23 cellular contexts compared by ENCODE assay signal in genomic region chr19:45998834-45999233, GRCh38. TPM values are rescaled to one million over a fixed set of nuclear protein-coding genes. Genes with fewer than 3 reads are reported as not detected.
DNase-seq lines count a peak whose midpoint lies in the region; ATAC-seq and TF ChIP-seq lines count a peak whose summit lies in the region.
"Had no signal": no experiment of that assay in that cellular context is flagged by ENCODE, and none has a peak within 500 bp of the region (broad histone marks: within the 10 kb centered on the region; RNA-seq: fewer than 3 reads in every experiment).

No MANE protein-coding gene starts in this region.

- no peak for ATAC-seq in naive thymus-derived CD8-positive, alpha-beta T cell
- no peak for ATAC-seq in activated naive CD8-positive, alpha-beta T cell treated with anti-CD3 and anti-CD28 coated beads, Interleukin-2, amount 50 U/mL, for 24 hours
- ATAC-seq: SK-N-SH treated with all-trans-retinoic acid at 6 μM for 48 hours had no signal

- no peak overlapping the region for H3K4me3 ChIP-seq in HEK293 (ENCODE audit: low read depth, low read length)
- H3K4me3 ChIP-seq: PC-9 had no signal

- H3K36me3 Mint-ChIP-seq in brain, result peaks cover 10% of the 10 kb centered on the region
- peaks cover 0 to 20% (median 6%) of the 10 kb centered on the region in 3 donors for H3K36me3 Mint-ChIP-seq in naive thymus-derived CD8-positive, alpha-beta T cell
- H3K36me3 Mint-ChIP-seq in activated naive CD8-positive, alpha-beta T cell treated with anti-CD3 and anti-CD28 coated beads, Interleukin-2, amount 50 U/mL, for 24 hours (ENCODE audit: low read depth), result peaks cover 7% of the 10 kb centered on the region

- peaks cover 8% of the 10 kb centered on the region for H3K27me3 Mint-ChIP-seq in brain
- peaks cover 0 to 2% (median 0%) of the 10 kb centered on the region in 5 donors for H3K27me3 Mint-ChIP-seq in naive thymus-derived CD8-positive, alpha-beta T cell
- H3K27me3 Mint-ChIP-seq in activated naive CD8-positive, alpha-beta T cell treated with anti-CD3 and anti-CD28 coated beads, Interleukin-2, amount 50 U/mL, for 24 hours, result peaks cover 11% of the 10 kb centered on the region
- H3K27me3 Mint-ChIP-seq: CD4-positive, alpha-beta memory T cell had no signal

- DNase-seq in naive thymus-derived CD8-positive, alpha-beta T cell, result no peak
- DNase-seq in activated T-cell treated with anti-CD3 and anti-CD28 coated beads for 4 hours (no peak), NCI-H1417 (lab: John Stamatoyannopoulos, UW) (no peak)
- no peak for DNase-seq in activated naive CD8-positive, alpha-beta T cell treated with anti-CD3 and anti-CD28 coated beads, Interleukin-2, amount 50 U/mL, for 24 hours
- DNase-seq: Calu3, EL, IMR-90, Karpas-422, NCI-H1048, NCI-H1436 treated with DMSO at 0.1 percent for 48 hours, NCI-H526, PC-9, SIG-M5 had no signal

- TF ChIP-seq CTCF in HEK293 (tag by site-specific recombination; IDR thresholded peaks at IDR 0.05) (no peak), brain (conservative IDR thresholded peaks at IDR 0.05) (no peak)

- H3K4me1 Mint-ChIP-seq in brain, result peaks cover 33% of the 10 kb centered on the region
- H3K4me1 Mint-ChIP-seq in naive thymus-derived CD8-positive, alpha-beta T cell, result peaks cover 29 to 39% (median 35%) of the 10 kb centered on the region in 4 donors
- peaks cover 29% of the 10 kb centered on the region for H3K4me1 Mint-ChIP-seq in activated naive CD8-positive, alpha-beta T cell treated with anti-CD3 and anti-CD28 coated beads, Interleukin-2, amount 50 U/mL, for 24 hours

- H3K4me1 ChIP-seq in HEK293 (ENCODE audit: control insufficient read depth, insufficient read depth, low read length), result peaks cover 16% of the 10 kb centered on the region

- H3K9me3 Mint-ChIP-seq in brain, result no peaks in the 10 kb centered on the region
- no peaks in the 10 kb centered on the region for H3K9me3 Mint-ChIP-seq in naive thymus-derived CD8-positive, alpha-beta T cell
- no peaks in the 10 kb centered on the region for H3K9me3 Mint-ChIP-seq in activated naive CD8-positive, alpha-beta T cell treated with anti-CD3 and anti-CD28 coated beads, Interleukin-2, amount 50 U/mL, for 24 hours
- H3K9me3 Mint-ChIP-seq: H9 had no signal

- no peaks in the 10 kb centered on the region for H3K9me3 ChIP-seq in HEK293 (ENCODE audit: control insufficient read depth, insufficient read depth, low read depth, low read length)

- CTCF ChIA-PET in HEK293 (lab: Yijun Ruan, JAX), result interaction anchor here (0.6 to 0.8 kb wide), 5 partner anchors 11 to 843 kb away, joined by 3 to 5 read pairs (median 4); no protein-coding TSS in a partner anchor

- POLR2A ChIA-PET in HEK293 (lab: Yijun Ruan, JAX), result interaction anchor here (0.7 kb wide), 1 partner anchor 16 kb away, joined by 3 read pairs; no protein-coding TSS in a partner anchor
- POLR2A ChIA-PET in naive thymus-derived CD8-positive, alpha-beta T cell (lab: Charles Lee), result no interaction called here

- H3K27ac Mint-ChIP-seq in brain, result peak overlapping the region in 2 of 5 experiments; percentile 92 to 95
- H3K27ac Mint-ChIP-seq in naive thymus-derived CD8-positive, alpha-beta T cell, result peak overlapping the region in 6 of 10 donors; percentile 6 to 63 (median 39)
- H3K27ac Mint-ChIP-seq in activated naive CD8-positive, alpha-beta T cell treated with anti-CD3 and anti-CD28 coated beads, Interleukin-2, amount 50 U/mL, for 24 hours, result no peak overlapping the region

- peaks cover 4 to 9% of the 10 kb centered on the region in 2 experiments; a peak in 2 of 3 replicates for H3K36me3 ChIP-seq in HEK293 (ENCODE audit: control insufficient read depth in 2 of 2, insufficient read depth in 1 of 2, low read length in 2 of 2)

- no peak overlapping the region for H3K27ac ChIP-seq in HEK293 (ENCODE audit: extremely low read depth, low read depth, low read length)
- peak overlapping the region; percentile 72 for H3K27ac ChIP-seq in temporal lobe (ENCODE audit: low read depth, low read length)
- H3K27ac ChIP-seq: HL-60, PC-9, RWPE1 had no signal

- H3K4me3 Mint-ChIP-seq in brain, result peak overlapping the region; percentile 85 to 98 (median 96)
- H3K4me3 Mint-ChIP-seq in naive thymus-derived CD8-positive, alpha-beta T cell, result peak overlapping the region in 6 of 10 donors; percentile 14 to 80 (median 46)
- no peak overlapping the region for H3K4me3 Mint-ChIP-seq in activated naive CD8-positive, alpha-beta T cell treated with anti-CD3 and anti-CD28 coated beads, Interleukin-2, amount 50 U/mL, for 24 hours

TF ChIP-seq in HEK293, 187 proteins besides CTCF, POLR2A, EP300 and RAD21:
- TF ChIP-seq ZNF580 (tag by site-specific recombination; IDR thresholded peaks at IDR 0.05) (peak; percentile 71), ZNF768 (tag by site-specific recombination; IDR thresholded peaks at IDR 0.05) (0 out of 2 replicates have a peak, but pooled peaks have one; percentile 23), MZF1 (tag by site-specific recombination; IDR thresholded peaks at IDR 0.05; ENCODE audit: borderline replicate concordance) (no peak), KLF7 (tag by site-specific recombination; IDR thresholded peaks at IDR 0.05; ENCODE audit: borderline replicate concordance) (no peak)
- TF ChIP-seq, protein P1, sequence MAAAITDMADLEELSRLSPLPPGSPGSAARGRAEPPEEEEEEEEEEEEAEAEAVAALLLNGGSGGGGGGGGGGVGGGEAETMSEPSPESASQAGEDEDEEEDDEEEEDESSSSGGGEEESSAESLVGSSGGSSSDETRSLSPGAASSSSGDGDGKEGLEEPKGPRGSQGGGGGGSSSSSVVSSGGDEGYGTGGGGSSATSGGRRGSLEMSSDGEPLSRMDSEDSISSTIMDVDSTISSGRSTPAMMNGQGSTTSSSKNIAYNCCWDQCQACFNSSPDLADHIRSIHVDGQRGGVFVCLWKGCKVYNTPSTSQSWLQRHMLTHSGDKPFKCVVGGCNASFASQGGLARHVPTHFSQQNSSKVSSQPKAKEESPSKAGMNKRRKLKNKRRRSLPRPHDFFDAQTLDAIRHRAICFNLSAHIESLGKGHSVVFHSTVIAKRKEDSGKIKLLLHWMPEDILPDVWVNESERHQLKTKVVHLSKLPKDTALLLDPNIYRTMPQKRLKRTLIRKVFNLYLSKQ (tag by site-specific recombination; IDR thresholded peaks at IDR 0.05; ENCODE audit: borderline replicate concordance), result no peak
TF ChIP-seq in HEK293: peak in this region for 2.

RNA-seq across cellular contexts. Expression of gene CCDC61, which starts 3.6 kb away (rescaled TPM):
- 7.2 TPM for polyA plus RNA-seq in brain (ENCODE audit: insufficient read depth, low read depth, low replicate concordance)
- 10 to 100 TPM; 32.5 to 38.9 TPM for total RNA-seq in naive thymus-derived CD8-positive, alpha-beta T cell
- 10 to 100 TPM in 1 of 3 donors, 1 to 10 TPM in 2; 7.9 to 12.1 (median 8.6) TPM for polyA plus RNA-seq in naive thymus-derived CD8-positive, alpha-beta T cell
- total RNA-seq in temporal lobe, result 2.5 TPM

RNA-seq across cellular contexts. Expression of gene PGLYRP1, which starts 24.0 kb away (rescaled TPM):
- polyA plus RNA-seq in brain (ENCODE audit: insufficient read depth, low read depth, low replicate concordance), result not detected
- not detected for total RNA-seq in naive thymus-derived CD8-positive, alpha-beta T cell
- polyA plus RNA-seq in naive thymus-derived CD8-positive, alpha-beta T cell, result not detected
- not detected for total RNA-seq in temporal lobe
- total RNA-seq: Calu3; CD4-positive, alpha-beta memory T cell; H9; HT1080; IMR-90; MCF 10A; PC-9 had no signal
- polyA plus RNA-seq: CD4-positive, alpha-beta memory T cell; IMR-90 had no signal

RNA-seq across cellular contexts. Expression of gene NOVA2, which starts 25.2 kb away (rescaled TPM):
- polyA plus RNA-seq in brain (ENCODE audit: insufficient read depth, low read depth, low replicate concordance), result 13.0 TPM
- not detected for total RNA-seq in naive thymus-derived CD8-positive, alpha-beta T cell
- not detected for polyA plus RNA-seq in naive thymus-derived CD8-positive, alpha-beta T cell
- total RNA-seq in temporal lobe, result 19.7 TPM
- total RNA-seq: Calu3; CD4-positive, alpha-beta memory T cell; IMR-90; MCF 10A; PC-9 had no signal
- polyA plus RNA-seq: CD4-positive, alpha-beta memory T cell had no signal

RNA-seq across cellular contexts. Expression of gene IGFL4, which starts 42.0 kb away (rescaled TPM):
- polyA plus RNA-seq in brain (ENCODE audit: insufficient read depth, low read depth, low replicate concordance), result 0.27 TPM
- not detected for total RNA-seq in naive thymus-derived CD8-positive, alpha-beta T cell
- polyA plus RNA-seq in naive thymus-derived CD8-positive, alpha-beta T cell, result not detected
- total RNA-seq in temporal lobe, result 2.5 TPM
- total RNA-seq: Calu3; CD4-positive, alpha-beta memory T cell; HT1080; IMR-90; MCF 10A; PC-9 had no signal
- polyA plus RNA-seq: CD4-positive, alpha-beta memory T cell; IMR-90 had no signal

Comparison
In these comparisons a context has a peak if more than half of its experiments do, and no peak if none do; other contexts are left out.
1. RNA of gene NOVA2, which starts 25.2 kb away (total RNA-seq): 19.7 TPM in temporal lobe (single experiment); not detected in naive thymus-derived CD8-positive, alpha-beta T cell; every median in the first group is over 10 times any median in the second.